29 cellular contexts compared by ENCODE assay signal in the genomic region with DNA sequence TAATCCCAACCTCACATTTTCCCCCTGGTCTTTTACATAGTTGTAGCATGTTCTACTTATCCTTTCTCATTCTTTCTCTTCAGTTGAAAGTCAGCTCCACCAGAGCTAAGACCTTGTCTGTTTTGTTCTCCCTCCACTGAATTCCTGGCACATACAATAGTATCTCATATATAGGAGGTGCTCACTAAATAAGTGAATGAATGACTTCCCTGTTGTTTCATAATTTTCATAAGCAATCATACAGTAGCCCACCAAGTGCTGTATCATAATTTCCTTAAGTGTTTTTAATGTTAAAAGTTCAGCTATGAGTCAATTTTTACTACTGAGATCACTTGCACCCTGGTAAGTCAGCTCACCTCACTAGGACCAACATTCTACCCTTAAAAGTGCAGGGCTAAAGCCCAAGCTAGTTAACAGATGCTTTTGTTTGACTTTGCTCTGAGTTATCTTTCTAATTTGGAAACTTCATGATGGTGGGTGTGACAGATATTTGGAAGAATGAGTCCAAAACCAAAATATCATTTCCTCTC. TPM values are rescaled to one million over a fixed set of nuclear protein-coding genes. Genes with fewer than 3 reads are reported as not detected.
DNase-seq lines count a peak whose midpoint lies in the region; ATAC-seq and TF ChIP-seq lines count a peak whose summit lies in the region.
"Had no signal": no experiment of that assay in that cellular context is flagged by ENCODE, and none has a peak within 500 bp of the region (broad histone marks: within the 10 kb centered on the region; RNA-seq: fewer than 3 reads in every experiment).

No MANE protein-coding gene starts in this region.

- no peak overlapping the region for H3K4me3 ChIP-seq in Caco-2 (ENCODE audit: low read depth, low read length)
- H3K4me3 ChIP-seq: ascending aorta, colonic mucosa, GM23248, left lung, SJCRH30, spleen had no signal

- CTCF ChIA-PET in activated CD8-positive, alpha-beta memory T cell treated with anti-CD3 and anti-CD28 coated beads, Interleukin-2, amount 10 ng/mL, durations not matched to agents 7 days and 5 days (lab: Charles Lee), result no interaction called here
- CTCF ChIA-PET in Caco-2 (lab: Charles Lee), result no interaction called here
- CTCF ChIA-PET in WTC11 (lab: Charles Lee), result interaction anchor here (0.8 to 1.0 kb wide), 2 partner anchors 91 to 378 kb away, joined by 3 read pairs; no protein-coding TSS in a partner anchor

- no peaks in the 10 kb centered on the region for H3K27me3 Mint-ChIP-seq in activated CD8-positive, alpha-beta memory T cell treated with anti-CD3 and anti-CD28 coated beads, Interleukin-2, amount 10 ng/mL, durations not matched to agents 7 days and 5 days
- H3K27me3 Mint-ChIP-seq in Caco-2 (ENCODE audit: insufficient read depth, unreplicated experiment) (no peaks in the 10 kb centered on the region), WTC11 (ENCODE audit: low read depth) (no peaks in the 10 kb centered on the region), mesothelial cell of epicardium (ENCODE audit: low read depth) (no peaks in the 10 kb centered on the region)
- H3K27me3 Mint-ChIP-seq: activated naive CD4-positive, alpha-beta T cell treated with anti-CD3 and anti-CD28 coated beads, Interleukin-2, amount 10 ng/mL, durations not matched to agents 7 days and 5 days; CD4-positive, CD25-positive, alpha-beta regulatory T cell; IgD-negative memory B cell had no signal

- POLR2A ChIA-PET in Caco-2 (lab: Charles Lee), result no interaction called here
- POLR2A ChIA-PET in WTC11 (lab: Charles Lee), result no interaction called here

- peak; percentile 81 for ATAC-seq in activated CD8-positive, alpha-beta memory T cell treated with anti-CD3 and anti-CD28 coated beads, Interleukin-2, amount 10 ng/mL, durations not matched to agents 7 days and 5 days
- ATAC-seq in WTC11 (no peak), GM18511 (IDR thresholded peaks at IDR 0.05; ENCODE audit: unreplicated experiment) (no peak)
- ATAC-seq: left lung, right cardiac atrium had no signal

- no peak for DNase-seq in activated CD8-positive, alpha-beta memory T cell treated with anti-CD3 and anti-CD28 coated beads, Interleukin-2, amount 10 ng/mL, durations not matched to agents 7 days and 5 days
- no peak for DNase-seq in activated CD8-positive, alpha-beta memory T cell treated with anti-CD3 and anti-CD28 coated beads, Interleukin-2, amount 50 U/mL, for 4 hours
- DNase-seq in Caco-2, result no peak
- DNase-seq in WTC11 (ENCODE audit: low spot score), result no peak
- no peak for DNase-seq in mesothelial cell of epicardium (ENCODE audit: low spot score in 2 of 2, unreplicated experiment in 2 of 2)
- no peak for DNase-seq in putamen (ENCODE audit: low spot score)
- no peak for DNase-seq in activated effector memory CD4-positive, alpha-beta T cell treated with anti-CD3 and anti-CD28 coated beads, Interleukin-2, amount 50 U/mL, for 16 hours
- DNase-seq: activated naive CD4-positive, alpha-beta T cell treated with anti-CD3 and anti-CD28 coated beads, Interleukin-2, amount 10 ng/mL, durations not matched to agents 7 days and 5 days; AML-193; colonic mucosa; effector memory CD4-positive, alpha-beta T cell; GM23248; left lung; mesenchymal stem cell; NCI-H146; NCI-H446 treated with DMSO at 0.1 percent for 48 hours; NCI-H82; posterior cingulate gyrus; right cardiac atrium; SJCRH30; spleen; substantia nigra; SW 1271; T-helper 9 cell; trophoblast cell had no signal

- TF ChIP-seq CTCF in Caco-2 (IDR thresholded peaks at IDR 0.05; ENCODE audit: insufficient read depth in 1 of 2, low read depth in 1 of 2, low read length in 1 of 2, severe bottlenecking in 1 of 2, unreplicated experiment in 1 of 2) (no peak), WTC11 (IDR thresholded peaks at IDR 0.05) (no peak), mesothelial cell of epicardium (IDR thresholded peaks at IDR 0.05; ENCODE audit: unreplicated experiment) (no peak)

- H3K4me1 ChIP-seq in Caco-2, result peaks cover 35% of the 10 kb centered on the region
- H3K4me1 ChIP-seq: colonic mucosa, SJCRH30 had no signal

- no peaks in the 10 kb centered on the region for H3K27me3 ChIP-seq in Caco-2 (replicated peaks; ENCODE audit: control insufficient read depth, insufficient read depth, low read length)
- H3K27me3 ChIP-seq: ascending aorta, colonic mucosa, left lung, SJCRH30, spleen had no signal

- no peaks in the 10 kb centered on the region for H3K9me3 ChIP-seq in Caco-2
- H3K9me3 ChIP-seq: ascending aorta, colonic mucosa, left lung, SJCRH30, spleen had no signal

- no TSS peak for BruUV-seq in Caco-2 (replicated peaks; lab: Mats Ljungman, UMichigan)

- H3K4me3 Mint-ChIP-seq in activated CD8-positive, alpha-beta memory T cell treated with anti-CD3 and anti-CD28 coated beads, Interleukin-2, amount 10 ng/mL, durations not matched to agents 7 days and 5 days, result no peak overlapping the region
- H3K4me3 Mint-ChIP-seq in Caco-2 (ENCODE audit: unreplicated experiment) (no peak overlapping the region), WTC11 (no peak overlapping the region), mesothelial cell of epicardium (no peak overlapping the region)
- H3K4me3 Mint-ChIP-seq: activated naive CD4-positive, alpha-beta T cell treated with anti-CD3 and anti-CD28 coated beads, Interleukin-2, amount 10 ng/mL, durations not matched to agents 7 days and 5 days; CD4-positive, CD25-positive, alpha-beta regulatory T cell; IgD-negative memory B cell had no signal

- no peaks in the 10 kb centered on the region; the same call in none of the 2 replicates for H3K36me3 ChIP-seq in Caco-2 (ENCODE audit: control insufficient read depth, insufficient read depth, low read length)
- H3K36me3 ChIP-seq: colonic mucosa had no signal

- intact Hi-C loops in Caco-2 (cut with micrococcal nuclease; ENCODE audit: unreplicated experiment), result no loop called here

- peaks cover 36% of the 10 kb centered on the region for H3K4me1 Mint-ChIP-seq in activated CD8-positive, alpha-beta memory T cell treated with anti-CD3 and anti-CD28 coated beads, Interleukin-2, amount 10 ng/mL, durations not matched to agents 7 days and 5 days
- H3K4me1 Mint-ChIP-seq in Caco-2 (ENCODE audit: low read depth, unreplicated experiment) (peaks cover 42% of the 10 kb centered on the region), WTC11 (peaks cover 16% of the 10 kb centered on the region), mesothelial cell of epicardium (peaks cover 32% of the 10 kb centered on the region)

- H3K36me3 Mint-ChIP-seq in activated CD8-positive, alpha-beta memory T cell treated with anti-CD3 and anti-CD28 coated beads, Interleukin-2, amount 10 ng/mL, durations not matched to agents 7 days and 5 days, result peaks cover 71% of the 10 kb centered on the region
- H3K36me3 Mint-ChIP-seq in Caco-2 (ENCODE audit: insufficient read depth, unreplicated experiment), result peaks cover 76% of the 10 kb centered on the region
- H3K36me3 Mint-ChIP-seq in WTC11, result peaks cover 50% of the 10 kb centered on the region
- H3K36me3 Mint-ChIP-seq in mesothelial cell of epicardium, result peaks cover 38% of the 10 kb centered on the region

- no peaks in the 10 kb centered on the region for H3K9me3 Mint-ChIP-seq in activated CD8-positive, alpha-beta memory T cell treated with anti-CD3 and anti-CD28 coated beads, Interleukin-2, amount 10 ng/mL, durations not matched to agents 7 days and 5 days (ENCODE audit: low read depth)
- H3K9me3 Mint-ChIP-seq in Caco-2 (ENCODE audit: unreplicated experiment) (no peaks in the 10 kb centered on the region), WTC11 (no peaks in the 10 kb centered on the region), mesothelial cell of epicardium (no peaks in the 10 kb centered on the region)
- H3K9me3 Mint-ChIP-seq: activated naive CD4-positive, alpha-beta T cell treated with anti-CD3 and anti-CD28 coated beads, Interleukin-2, amount 10 ng/mL, durations not matched to agents 7 days and 5 days; CD4-positive, CD25-positive, alpha-beta regulatory T cell; IgD-negative memory B cell had no signal

- H3K27ac Mint-ChIP-seq in activated CD8-positive, alpha-beta memory T cell treated with anti-CD3 and anti-CD28 coated beads, Interleukin-2, amount 10 ng/mL, durations not matched to agents 7 days and 5 days, result no peak overlapping the region
- peak overlapping the region; percentile 43 for H3K27ac Mint-ChIP-seq in Caco-2 (ENCODE audit: unreplicated experiment)
- H3K27ac Mint-ChIP-seq in WTC11, result peak overlapping the region; percentile 39; the same call in 1 of the 2 replicates
- H3K27ac Mint-ChIP-seq in mesothelial cell of epicardium, result peak overlapping the region; percentile 7
- H3K27ac Mint-ChIP-seq: IgD-negative memory B cell had no signal

TF ChIP-seq in WTC11, 78 proteins besides CTCF, POLR2A, EP300 and RAD21 (continues in another document):
- TF ChIP-seq, protein P1, sequence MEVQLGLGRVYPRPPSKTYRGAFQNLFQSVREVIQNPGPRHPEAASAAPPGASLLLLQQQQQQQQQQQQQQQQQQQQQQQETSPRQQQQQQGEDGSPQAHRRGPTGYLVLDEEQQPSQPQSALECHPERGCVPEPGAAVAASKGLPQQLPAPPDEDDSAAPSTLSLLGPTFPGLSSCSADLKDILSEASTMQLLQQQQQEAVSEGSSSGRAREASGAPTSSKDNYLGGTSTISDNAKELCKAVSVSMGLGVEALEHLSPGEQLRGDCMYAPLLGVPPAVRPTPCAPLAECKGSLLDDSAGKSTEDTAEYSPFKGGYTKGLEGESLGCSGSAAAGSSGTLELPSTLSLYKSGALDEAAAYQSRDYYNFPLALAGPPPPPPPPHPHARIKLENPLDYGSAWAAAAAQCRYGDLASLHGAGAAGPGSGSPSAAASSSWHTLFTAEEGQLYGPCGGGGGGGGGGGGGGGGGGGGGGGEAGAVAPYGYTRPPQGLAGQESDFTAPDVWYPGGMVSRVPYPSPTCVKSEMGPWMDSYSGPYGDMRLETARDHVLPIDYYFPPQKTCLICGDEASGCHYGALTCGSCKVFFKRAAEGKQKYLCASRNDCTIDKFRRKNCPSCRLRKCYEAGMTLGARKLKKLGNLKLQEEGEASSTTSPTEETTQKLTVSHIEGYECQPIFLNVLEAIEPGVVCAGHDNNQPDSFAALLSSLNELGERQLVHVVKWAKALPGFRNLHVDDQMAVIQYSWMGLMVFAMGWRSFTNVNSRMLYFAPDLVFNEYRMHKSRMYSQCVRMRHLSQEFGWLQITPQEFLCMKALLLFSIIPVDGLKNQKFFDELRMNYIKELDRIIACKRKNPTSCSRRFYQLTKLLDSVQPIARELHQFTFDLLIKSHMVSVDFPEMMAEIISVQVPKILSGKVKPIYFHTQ (CRISPR knock-in tag; IDR thresholded peaks at IDR 0.05), result no peak
- TF ChIP-seq SMAD3 (CRISPR knock-in tag; IDR thresholded peaks at IDR 0.05; ENCODE audit: borderline replicate concordance), result no peak
- TF ChIP-seq JAZF1 (CRISPR knock-in tag; IDR thresholded peaks at IDR 0.05), result no peak

RNA-seq across cellular contexts. Expression of a gene that starts 27.6 kb away (rescaled TPM):
- total RNA-seq in activated CD8-positive, alpha-beta memory T cell treated with anti-CD3 and anti-CD28 coated beads, Interleukin-2, amount 10 ng/mL, durations not matched to agents 7 days and 5 days, result 10 to 100 TPM; 25.9 to 39.2 TPM
- total RNA-seq in Caco-2 (2022) (99.2 and 110 TPM in 2 replicates), WTC11 (2021) (40.8 to 47.2 TPM (median 43.2 TPM) in 3 replicates), mesothelial cell of epicardium (73.0 to 77.9 TPM (median 74.6 TPM) in 3 replicates)
